10 cellular contexts compared by ENCODE assay signal in the genomic region with DNA sequence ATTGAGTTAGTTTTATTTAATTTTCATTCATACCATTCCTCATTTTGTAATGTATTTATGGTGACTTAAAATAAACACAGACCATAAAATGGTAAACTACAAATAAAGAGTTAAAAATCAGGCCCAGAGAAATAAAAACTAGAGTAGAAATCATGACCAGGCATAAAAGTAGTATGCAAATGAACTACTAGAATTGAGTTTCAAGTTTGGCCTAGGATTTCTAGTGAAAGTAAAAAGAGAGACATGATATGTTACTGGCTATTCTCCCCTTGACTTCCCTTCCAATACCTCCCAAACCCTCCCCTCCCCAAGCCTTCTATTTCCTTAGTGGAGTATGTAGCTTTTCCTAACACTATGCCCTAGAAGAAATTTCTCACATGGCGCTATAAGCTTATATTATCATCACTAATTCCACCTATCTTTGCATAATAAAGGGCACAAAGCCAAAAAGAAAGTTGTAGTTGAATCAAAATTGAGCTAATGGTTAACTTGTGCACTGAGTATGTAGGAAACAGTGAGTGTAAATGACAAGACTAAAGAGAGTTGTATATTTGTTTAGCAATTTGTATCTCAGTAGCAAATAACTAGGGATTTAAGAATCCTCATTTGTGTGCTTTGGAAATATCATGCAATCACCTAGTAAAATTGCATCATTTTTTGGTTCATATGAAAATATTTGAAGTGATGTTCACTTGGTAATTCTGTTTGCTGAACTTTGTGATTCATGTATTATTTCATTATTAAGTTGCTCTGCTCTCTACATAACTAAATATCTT. TPM values are rescaled to one million over a fixed set of nuclear protein-coding genes. Genes with fewer than 3 reads are reported as not detected.
DNase-seq lines count a peak whose midpoint lies in the region; ATAC-seq, FAIRE-seq and TF ChIP-seq lines count a peak whose summit lies in the region.
"Had no signal": no experiment of that assay in that cellular context is flagged by ENCODE, and none has a peak within 500 bp of the region (broad histone marks: within the 10 kb centered on the region; RNA-seq: fewer than 3 reads in every experiment).

No MANE protein-coding gene starts in this region.

- peak overlapping the region; percentile 87 for H3K27ac Mint-ChIP-seq in activated naive CD8-positive, alpha-beta T cell treated with anti-CD3 and anti-CD28 coated beads, Interleukin-2, amount 50 U/mL, for 24 hours
- peak overlapping the region; percentile 44 for H3K27ac Mint-ChIP-seq in mesothelial cell of epicardium
- no peak overlapping the region for H3K27ac Mint-ChIP-seq in natural killer cell treated with Interleukin-12 subunit alpha and Interleukin-12 subunit beta and Interleukin-15 and Interleukin-18, amount 100 ng/mL, for 72 hours
- H3K27ac Mint-ChIP-seq: stimulated activated naive B cell treated with anti-CD40 and anti-IgM and Interleukin-4, amounts not matched to agents 10 μg/mL and 1 μg/mL and 100 μg/mL, for 72 hours had no signal

- peaks cover 11% of the 10 kb centered on the region for H3K9me3 Mint-ChIP-seq in activated naive CD8-positive, alpha-beta T cell treated with anti-CD3 and anti-CD28 coated beads, Interleukin-2, amount 50 U/mL, for 24 hours
- peaks cover 16% of the 10 kb centered on the region for H3K9me3 Mint-ChIP-seq in mesothelial cell of epicardium
- H3K9me3 Mint-ChIP-seq in natural killer cell treated with Interleukin-12 subunit alpha and Interleukin-12 subunit beta and Interleukin-15 and Interleukin-18, amount 100 ng/mL, for 72 hours: peaks cover 6% of the 10 kb centered on the region

- no peak for FAIRE-seq in GM12892 (lab: Jason Lieb, UNC)

- peaks cover 13% of the 10 kb centered on the region for H3K4me1 Mint-ChIP-seq in activated naive CD8-positive, alpha-beta T cell treated with anti-CD3 and anti-CD28 coated beads, Interleukin-2, amount 50 U/mL, for 24 hours
- H3K4me1 Mint-ChIP-seq in mesothelial cell of epicardium: peaks cover 18% of the 10 kb centered on the region
- no peaks in the 10 kb centered on the region for H3K4me1 Mint-ChIP-seq in natural killer cell treated with Interleukin-12 subunit alpha and Interleukin-12 subunit beta and Interleukin-15 and Interleukin-18, amount 100 ng/mL, for 72 hours (ENCODE audit: low read depth in 2 of 2)
- H3K4me1 Mint-ChIP-seq: stimulated activated naive B cell treated with anti-CD40 and anti-IgM and Interleukin-4, amounts not matched to agents 10 μg/mL and 1 μg/mL and 100 μg/mL, for 72 hours had no signal

- no peak for TF ChIP-seq CTCF in mesothelial cell of epicardium (IDR thresholded peaks at IDR 0.05; ENCODE audit: unreplicated experiment)

- peak overlapping the region; percentile 32 for H3K4me3 Mint-ChIP-seq in activated naive CD8-positive, alpha-beta T cell treated with anti-CD3 and anti-CD28 coated beads, Interleukin-2, amount 50 U/mL, for 24 hours
- no peak overlapping the region for H3K4me3 Mint-ChIP-seq in mesothelial cell of epicardium
- no peak overlapping the region for H3K4me3 Mint-ChIP-seq in natural killer cell treated with Interleukin-12 subunit alpha and Interleukin-12 subunit beta and Interleukin-15 and Interleukin-18, amount 100 ng/mL, for 72 hours
- H3K4me3 Mint-ChIP-seq: stimulated activated naive B cell treated with anti-CD40 and anti-IgM and Interleukin-4, amounts not matched to agents 10 μg/mL and 1 μg/mL and 100 μg/mL, for 72 hours had no signal

- H3K27me3 Mint-ChIP-seq in activated naive CD8-positive, alpha-beta T cell treated with anti-CD3 and anti-CD28 coated beads, Interleukin-2, amount 50 U/mL, for 24 hours: peaks cover 2% of the 10 kb centered on the region
- no peaks in the 10 kb centered on the region for H3K27me3 Mint-ChIP-seq in mesothelial cell of epicardium (ENCODE audit: low read depth)
- H3K27me3 Mint-ChIP-seq in natural killer cell treated with Interleukin-12 subunit alpha and Interleukin-12 subunit beta and Interleukin-15 and Interleukin-18, amount 100 ng/mL, for 72 hours: no peaks in the 10 kb centered on the region
- H3K27me3 Mint-ChIP-seq: stimulated activated naive B cell treated with anti-CD40 and anti-IgM and Interleukin-4, amounts not matched to agents 10 μg/mL and 1 μg/mL and 100 μg/mL, for 72 hours had no signal

- peaks cover 4% of the 10 kb centered on the region for H3K36me3 Mint-ChIP-seq in activated naive CD8-positive, alpha-beta T cell treated with anti-CD3 and anti-CD28 coated beads, Interleukin-2, amount 50 U/mL, for 24 hours (ENCODE audit: low read depth)
- H3K36me3 Mint-ChIP-seq in mesothelial cell of epicardium: peaks cover 5% of the 10 kb centered on the region
- H3K36me3 Mint-ChIP-seq in natural killer cell treated with Interleukin-12 subunit alpha and Interleukin-12 subunit beta and Interleukin-15 and Interleukin-18, amount 100 ng/mL, for 72 hours: peaks cover 8% of the 10 kb centered on the region

- peak; percentile 3 for DNase-seq in ELR (ENCODE audit: low read depth)
- DNase-seq in activated naive CD8-positive, alpha-beta T cell treated with anti-CD3 and anti-CD28 coated beads, Interleukin-2, amount 50 U/mL, for 24 hours: no peak
- DNase-seq in mesothelial cell of epicardium (ENCODE audit: low spot score in 2 of 2, unreplicated experiment in 2 of 2): no peak
- no peak for DNase-seq in natural killer cell treated with Interleukin-12 subunit alpha and Interleukin-12 subunit beta and Interleukin-15 and Interleukin-18, amount 100 ng/mL, for 72 hours (ENCODE audit: low spot score)
- DNase-seq in GM12892 (ENCODE audit: insufficient read length): no peak
- DNase-seq in D341Med (ENCODE audit: low spot score): no peak
- DNase-seq: NCI-H1694; stimulated activated naive B cell treated with anti-CD40 and anti-IgM and Interleukin-4, amounts not matched to agents 10 μg/mL and 1 μg/mL and 100 μg/mL, for 72 hours had no signal

- no peak for TF ChIP-seq POLR2A in GM12892 (IDR thresholded peaks at IDR 0.05; ENCODE audit: low read depth, low read length)

- ATAC-seq in HG02678 (IDR thresholded peaks at IDR 0.05; ENCODE audit: unreplicated experiment) (peak; percentile 65), GM21723 (IDR thresholded peaks at IDR 0.05; ENCODE audit: unreplicated experiment) (no peak)
- ATAC-seq in activated naive CD8-positive, alpha-beta T cell treated with anti-CD3 and anti-CD28 coated beads, Interleukin-2, amount 50 U/mL, for 24 hours: peak; percentile 49
- no peak for ATAC-seq in natural killer cell treated with Interleukin-12 subunit alpha and Interleukin-12 subunit beta and Interleukin-15 and Interleukin-18, amount 100 ng/mL, for 72 hours
- ATAC-seq: stimulated activated naive B cell treated with anti-CD40 and anti-IgM and Interleukin-4, amounts not matched to agents 10 μg/mL and 1 μg/mL and 100 μg/mL, for 72 hours had no signal

RNA-seq across cellular contexts. Expression of gene CDC14A, which starts 29.7 kb away (rescaled TPM):
- total RNA-seq in mesothelial cell of epicardium: 19.5 to 21.4 TPM (median 20.1 TPM) in 3 replicates
- total RNA-seq in natural killer cell treated with Interleukin-12 subunit alpha and Interleukin-12 subunit beta and Interleukin-15 and Interleukin-18, amount 100 ng/mL, for 72 hours: 10 to 100 TPM; 15.0 to 26.9 TPM
- 4.0 TPM for polyA plus RNA-seq in GM12892 (2012; ENCODE audit: missing spikeins)

RNA-seq across cellular contexts. Expression of gene RTCA, which starts 56.6 kb away (rescaled TPM):
- total RNA-seq in mesothelial cell of epicardium: 32.6 to 34.3 TPM (median 33.7 TPM) in 3 replicates
- 10 to 100 TPM; 65.2 to 71.5 TPM for total RNA-seq in natural killer cell treated with Interleukin-12 subunit alpha and Interleukin-12 subunit beta and Interleukin-15 and Interleukin-18, amount 100 ng/mL, for 72 hours
- 36.2 TPM for polyA plus RNA-seq in GM12892 (2012; ENCODE audit: missing spikeins)

Comparison
In these comparisons a context has a peak if more than half of its experiments do, and no peak if none do; other contexts are left out.
1. ATAC-seq: peak in HG02678 (single experiment) and activated naive CD8-positive, alpha-beta T cell treated with anti-CD3 and anti-CD28 coated beads, Interleukin-2, amount 50 U/mL, for 24 hours (single experiment); none in natural killer cell treated with Interleukin-12 subunit alpha and Interleukin-12 subunit beta and Interleukin-15 and Interleukin-18, amount 100 ng/mL, for 72 hours (0 of 2) and GM21723 (single experiment).
2. H3K27ac Mint-ChIP-seq: peak in activated naive CD8-positive, alpha-beta T cell treated with anti-CD3 and anti-CD28 coated beads, Interleukin-2, amount 50 U/mL, for 24 hours (single experiment) and mesothelial cell of epicardium (single experiment); none in natural killer cell treated with Interleukin-12 subunit alpha and Interleukin-12 subunit beta and Interleukin-15 and Interleukin-18, amount 100 ng/mL, for 72 hours (0 of 2).